8 cellular contexts compared by ENCODE assay signal in genomic region chrX:55451990-55452824, GRCh38. TPM values are rescaled to one million over a fixed set of nuclear protein-coding genes. Genes with fewer than 3 reads are reported as not detected.
A peak's percentile ranks its signal among the peaks of the same experiment; 100 is the strongest.
DNase-seq lines count a peak whose midpoint lies in the region; ATAC-seq and TF ChIP-seq lines count a peak whose summit lies in the region.

MAGEH1 (plus strand) TSS chrX:55452127; CDS start chrX:55452375, 248 bp downstream.

- no peaks in the 10 kb centered on the region for H3K9me3 ChIP-seq in DND-41 (ENCODE audit: insufficient read depth, low read length, severe bottlenecking)
- no peaks in the 10 kb centered on the region for H3K9me3 ChIP-seq in Karpas-422 (ENCODE audit: low read length)
- no peaks in the 10 kb centered on the region for H3K9me3 ChIP-seq in suprapubic skin

- H3K27me3 ChIP-seq in DND-41 (ENCODE audit: insufficient read depth, low read length, poor library complexity) (no peaks in the 10 kb centered on the region), Karpas-422 (ENCODE audit: low read length) (no peaks in the 10 kb centered on the region), suprapubic skin (no peaks in the 10 kb centered on the region)

- no peaks in the 10 kb centered on the region for H3K9me3 Mint-ChIP-seq in activated naive CD4-positive, alpha-beta T cell treated with anti-CD3 and anti-CD28 coated beads, Interleukin-2, amount 50 U/mL, for 72 hours

- H3K4me2 ChIP-seq in DND-41 (ENCODE audit: insufficient read depth, low read length) (peak within 1 kb of the TSS; percentile 82), Karpas-422 (ENCODE audit: low read depth, low read length, poor library complexity, severe bottlenecking) (peak within 1 kb of the TSS; percentile 75)

- 29% methylated on average over 25 of the region's 42 CpGs for WGBS in suprapubic skin

- H3K9me2 ChIP-seq in Karpas-422 (replicated peaks; ENCODE audit: insufficient read depth, low read length): no peaks in the 10 kb centered on the region

- TF ChIP-seq POLR2A in suprapubic skin (IDR thresholded peaks at IDR 0.05): no peak

- peak within 1 kb of the TSS; percentile 92 to 97 for H3K27ac Mint-ChIP-seq in activated naive CD4-positive, alpha-beta T cell treated with anti-CD3 and anti-CD28 coated beads, Interleukin-2, amount 50 U/mL, for 72 hours

- no peak for TF ChIP-seq EP300 in suprapubic skin (IDR thresholded peaks at IDR 0.05)

- H3K79me2 ChIP-seq in DND-41 (ENCODE audit: insufficient read depth, low read length): peaks cover 9% of the 10 kb centered on the region
- peaks cover 5% of the 10 kb centered on the region; the same call in 1 of the 2 replicates for H3K79me2 ChIP-seq in Karpas-422 (ENCODE audit: low read length)

- TF ChIP-seq CTCF in DND-41 (IDR thresholded peaks at IDR 0.05; ENCODE audit: borderline replicate concordance, extremely low read depth, low read length, poor library complexity, severe bottlenecking) (no peak), omental fat pad (IDR thresholded peaks at IDR 0.05) (no peak), suprapubic skin (IDR thresholded peaks at IDR 0.05) (no peak)

- peak within 1 kb of the TSS; percentile 71 to 78; a peak in 3 of 4 replicates for H3K4me3 ChIP-seq in DND-41 (ENCODE audit: low read depth in 1 of 2, low read length in 2 of 2)
- peak within 1 kb of the TSS; percentile 71 for H3K4me3 ChIP-seq in Karpas-422 (ENCODE audit: low read length)
- H3K4me3 ChIP-seq in suprapubic skin: peak within 1 kb of the TSS; percentile 66

- peak within 1 kb of the TSS; percentile 67 for H3K9ac ChIP-seq in DND-41 (ENCODE audit: low read depth, low read length)
- peak within 1 kb of the TSS; percentile 76 for H3K9ac ChIP-seq in Karpas-422 (ENCODE audit: low read length)

- ATAC-seq in DND-41 (ENCODE audit: insufficient read depth, low read depth) (peak; percentile 97), GM21619 (IDR thresholded peaks at IDR 0.05; ENCODE audit: unreplicated experiment) (peak; percentile 98), omental fat pad (ENCODE audit: low FRiP score) (peak; percentile 75)
- ATAC-seq in activated naive CD4-positive, alpha-beta T cell treated with anti-CD3 and anti-CD28 coated beads, Interleukin-2, amount 50 U/mL, for 72 hours: peak; percentile 96 to 97

- H4K20me1 ChIP-seq in DND-41 (ENCODE audit: insufficient read depth, low read length) (no peaks in the 10 kb centered on the region), Karpas-422 (ENCODE audit: insufficient read depth, low read depth, low read length) (no peaks in the 10 kb centered on the region)

- H3K4me1 ChIP-seq in DND-41 (ENCODE audit: insufficient read depth, low read length) (peaks cover 17% of the 10 kb centered on the region), Karpas-422 (ENCODE audit: low read length) (peaks cover 2% of the 10 kb centered on the region), suprapubic skin (peaks cover 5% of the 10 kb centered on the region)

- peak within 1 kb of the TSS; percentile 95 for H2AFZ ChIP-seq in DND-41 (ENCODE audit: low read depth, low read length)
- H2AFZ ChIP-seq in Karpas-422 (ENCODE audit: low read length): peak within 1 kb of the TSS; percentile 48

- no peaks in the 10 kb centered on the region for H3K36me3 ChIP-seq in DND-41 (ENCODE audit: insufficient read depth, low read length)
- no peaks in the 10 kb centered on the region for H3K36me3 ChIP-seq in Karpas-422 (ENCODE audit: insufficient read depth, low read length)
- no peaks in the 10 kb centered on the region for H3K36me3 ChIP-seq in suprapubic skin

- peaks cover 7 to 15% of the 10 kb centered on the region in 2 donors for H3K36me3 Mint-ChIP-seq in activated naive CD4-positive, alpha-beta T cell treated with anti-CD3 and anti-CD28 coated beads, Interleukin-2, amount 50 U/mL, for 72 hours

- H3K27ac ChIP-seq in DND-41 (ENCODE audit: low read length): peak within 1 kb of the TSS; percentile 77
- H3K27ac ChIP-seq in Karpas-422 (ENCODE audit: low read length): peak within 1 kb of the TSS; percentile 46; the same call in 1 of the 2 replicates
- H3K27ac ChIP-seq in suprapubic skin: peak within 1 kb of the TSS; percentile 79

- DNase-seq in DND-41 (peak; percentile 89), Karpas-422 (peak; percentile 93), SKM-1 treated with dmso at 0.1 percent for 144 hours (lab: John Stamatoyannopoulos, UW; ENCODE audit: unreplicated experiment) (peak; percentile 30), glomerular endothelial cell (ENCODE audit: extremely low read depth, low read depth, low spot score) (peak; percentile 9), omental fat pad (ENCODE audit: low spot score) (no peak), suprapubic skin (ENCODE audit: low spot score in 2 of 2) (peak; percentile 83 to 86)
- DNase-seq in activated naive CD4-positive, alpha-beta T cell treated with anti-CD3 and anti-CD28 coated beads, Interleukin-2, amount 50 U/mL, for 72 hours (ENCODE audit: low spot score in 2 of 2): peak; percentile 64 to 77

RNA-seq across cellular contexts. Expression of gene MAGEH1, which starts in this region (rescaled TPM):
- 16.4 and 24.1 TPM in 2 replicates for total RNA-seq in Karpas-422 (2014; rRNA removed; shearing (Covaris generic); ENCODE audit: low replicate concordance)
- 10 to 100 TPM; 18.1 to 24.3 TPM for total RNA-seq in activated naive CD4-positive, alpha-beta T cell treated with anti-CD3 and anti-CD28 coated beads, Interleukin-2, amount 50 U/mL, for 72 hours
- total RNA-seq in glomerular endothelial cell (23.8 and 27.7 TPM in 2 replicates), omental fat pad (10 to 100 TPM; 16.0 to 38.0 (median 30.5) TPM), suprapubic skin (10 to 100 TPM in 2 of 4 donors, 1 to 10 TPM in 2; 6.4 to 13.8 (median 10.1) TPM)
